Comparison of ENCODE assay signal across 21 cellular contexts in the genomic region with DNA sequence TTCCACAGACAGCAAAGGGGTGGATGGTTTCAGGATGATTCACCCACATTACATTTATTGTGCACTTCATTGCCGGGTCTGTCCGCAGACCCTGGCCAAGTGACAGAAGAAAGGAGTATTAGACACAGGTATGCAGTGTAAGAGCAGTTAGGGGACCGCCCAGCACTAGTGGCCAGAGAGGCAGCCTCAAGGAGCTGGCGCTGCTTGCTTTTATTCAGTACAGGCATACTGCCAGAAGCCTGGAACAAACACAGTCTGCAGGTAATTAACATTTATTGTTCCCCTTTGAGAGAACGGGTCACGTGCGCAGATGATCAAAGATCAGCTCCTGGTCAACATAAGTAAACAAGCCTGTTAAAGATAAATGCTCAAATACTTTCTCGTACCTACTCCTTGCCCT.
A peak's percentile ranks its signal among the peaks of the same experiment; 100 is the strongest.
DNase-seq lines count a peak whose midpoint lies in the region; ATAC-seq and TF ChIP-seq lines count a peak whose summit lies in the region.
"Had no signal": no experiment of that assay in that cellular context is flagged by ENCODE, and none has a peak within 500 bp of the region (broad histone marks: within the 10 kb centered on the region; RNA-seq: fewer than 3 reads in every experiment).

No MANE protein-coding gene starts in this region.

- ATAC-seq in left colon = peak; percentile 99
- no peak for ATAC-seq in GM18517 (IDR thresholded peaks at IDR 0.05; ENCODE audit: unreplicated experiment)
- ATAC-seq: activated T-cell treated with anti-CD3 and anti-CD28 coated beads, Interleukin-2, amount 50 U/mL, for 4 hours; CD8-positive, alpha-beta T cell; effector memory CD8-positive, alpha-beta T cell; T-helper 17 cell had no signal

- no peak overlapping the region for H3K27ac ChIP-seq in esophagus muscularis mucosa (replicated peaks in 1 of 4)
- H3K27ac ChIP-seq: left ventricle myocardium inferior, SJSA1, suprapubic skin had no signal

- no peak for TF ChIP-seq EP300 in esophagus muscularis mucosa (IDR thresholded peaks at IDR 0.05)

- DNase-seq in A172 (ENCODE audit: low spot score) (peak; percentile 7), NCI-H1092 (lab: John Stamatoyannopoulos, UW) (peak; percentile 16), NCI-H774 (lab: John Stamatoyannopoulos, UW) (peak; percentile 10), left colon (peak; percentile 85 to 86), putamen (ENCODE audit: low spot score) (no peak), esophagus muscularis mucosa (ENCODE audit: extremely low spot score) (no peak)
- no peak for DNase-seq in stimulated activated CD4-positive, alpha-beta T cell treated with anti-CD3 and anti-CD28 coated beads, Interleukin-4, amount 100 ng/mL, for 1 hour
- DNase-seq: activated B cell treated with CpG ODN at 0.5 μM for 24 hours; activated naive CD4-positive, alpha-beta T cell treated with anti-CD3 and anti-CD28 coated beads for 36 hours; activated T-cell treated with anti-CD3 and anti-CD28 coated beads, Interleukin-2, amount 50 U/mL, for 4 hours; anterior cingulate cortex; CD8-positive, alpha-beta T cell; cerebellar nuclear complex; effector memory CD8-positive, alpha-beta T cell; glutamatergic neuron; KBM-7; left ventricle myocardium inferior; T-helper 17 cell had no signal

- no peak for TF ChIP-seq POLR2A in esophagus muscularis mucosa (IDR thresholded peaks at IDR 0.05; ENCODE audit: low read depth)

- no peaks in the 10 kb centered on the region for H3K27me3 ChIP-seq in esophagus muscularis mucosa
- H3K27me3 ChIP-seq: SJSA1, suprapubic skin had no signal

- no peaks in the 10 kb centered on the region for H3K36me3 ChIP-seq in esophagus muscularis mucosa
- H3K36me3 ChIP-seq: left ventricle myocardium inferior, SJSA1, suprapubic skin had no signal

- 80% methylated on average over 7 of the region's 8 CpGs for WGBS in esophagus muscularis mucosa

- intact Hi-C loops in left colon (cut with DNase I, micrococcal nuclease) (no loop called here), esophagus muscularis mucosa (cut with DNase I) (no loop called here)

- no peak for TF ChIP-seq CTCF in esophagus muscularis mucosa (IDR thresholded peaks at IDR 0.05)

- H3K4me3 ChIP-seq in esophagus muscularis mucosa = no peak overlapping the region
- H3K4me3 ChIP-seq: left ventricle myocardium inferior, SJSA1, suprapubic skin had no signal

- no peaks in the 10 kb centered on the region for H3K9me3 ChIP-seq in esophagus muscularis mucosa
- H3K9me3 ChIP-seq: left ventricle myocardium inferior, SJSA1, suprapubic skin had no signal

- no peaks in the 10 kb centered on the region for H3K4me1 ChIP-seq in esophagus muscularis mucosa
- H3K4me1 ChIP-seq: left ventricle myocardium inferior, SJSA1, suprapubic skin had no signal

Comparison
In these comparisons a context has a peak if more than half of its experiments do, and no peak if none do; other contexts are left out.
1. DNase-seq: peak in A172 (single experiment), NCI-H1092 (single experiment), NCI-H774 (single experiment) and left colon (2 of 2); none in putamen (single experiment), stimulated activated CD4-positive, alpha-beta T cell treated with anti-CD3 and anti-CD28 coated beads, Interleukin-4, amount 100 ng/mL, for 1 hour (single experiment) and esophagus muscularis mucosa (single experiment).